ENCODE assay signal across 12 cellular contexts in the genomic region with DNA sequence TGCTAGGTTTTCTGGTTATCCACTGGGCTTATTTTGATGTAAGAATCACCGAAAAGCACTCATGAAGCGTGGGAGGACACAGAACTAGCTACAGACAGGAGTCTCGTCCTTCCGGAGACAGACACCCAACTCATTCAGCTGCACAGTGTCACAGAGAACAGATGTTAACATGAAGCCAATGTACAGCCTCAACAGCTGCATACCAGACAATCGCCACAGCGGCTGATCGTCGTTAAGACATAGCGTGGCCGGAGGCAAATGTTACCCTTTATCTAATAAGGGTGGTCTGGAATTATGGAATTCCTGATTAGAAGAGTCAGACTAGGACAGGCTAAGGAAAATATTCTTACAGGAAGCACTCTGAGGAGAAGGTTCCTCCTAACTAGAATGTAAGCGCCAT. TPM values are rescaled to one million over a fixed set of nuclear protein-coding genes. Genes with fewer than 3 reads are reported as not detected.
A peak's percentile ranks its signal among the peaks of the same experiment; 100 is the strongest.
DNase-seq lines count a peak whose midpoint lies in the region; ATAC-seq, FAIRE-seq and TF ChIP-seq lines count a peak whose summit lies in the region.
"Had no signal": no experiment of that assay in that cellular context is flagged by ENCODE, and none has a peak within 500 bp of the region (broad histone marks: within the 10 kb centered on the region; RNA-seq: fewer than 3 reads in every experiment).

No MANE protein-coding gene starts in this region.

- H3K4ac ChIP-seq in trophoblast cell (ENCODE audit: low read depth, low read length), result no peak overlapping the region

- H3K4me1 ChIP-seq in endothelial cell of umbilical vein (ENCODE audit: control insufficient read depth, extremely low read depth, insufficient read depth, low read length) (peaks cover 8% of the 10 kb centered on the region), trophoblast cell (ENCODE audit: control insufficient read depth in 1 of 2, insufficient read depth in 2 of 2, low read length in 2 of 2) (peaks cover 3 to 4% of the 10 kb centered on the region in 2 experiments)
- H3K4me1 ChIP-seq: foreskin keratinocyte had no signal

- no peak overlapping the region for H4K12ac ChIP-seq in trophoblast cell (ENCODE audit: low read depth, low read length)

- H3K27me3 ChIP-seq in CD4-positive, alpha-beta T cell (ENCODE audit: control insufficient read depth, insufficient read depth, low read length), result peaks cover 57% of the 10 kb centered on the region
- H3K27me3 ChIP-seq in endothelial cell of umbilical vein (ENCODE audit: control insufficient read depth in 2 of 2, insufficient read depth in 2 of 2, low read length in 2 of 2) (no peaks in the 10 kb centered on the region), trophoblast cell (ENCODE audit: insufficient read depth, low read length) (peaks cover 14% of the 10 kb centered on the region)
- H3K27me3 ChIP-seq: ascending aorta had no signal

- ATAC-seq in CD4-positive, alpha-beta T cell (ENCODE audit: poor library complexity), result no peak

- H2BK5ac ChIP-seq in trophoblast cell (ENCODE audit: low read depth, low read length, poor library complexity), result no peak overlapping the region

- no peak for FAIRE-seq in endothelial cell of umbilical vein (lab: Jason Lieb, UNC)
- FAIRE-seq: GM19239 had no signal

- no peak overlapping the region for H2BK120ac ChIP-seq in trophoblast cell (ENCODE audit: insufficient read depth, low read length, poor library complexity)

- H3K18ac ChIP-seq in trophoblast cell (ENCODE audit: low read length), result no peak overlapping the region

- TSS peak; percentile 75 for BruUV-seq in endothelial cell of umbilical vein (replicated peaks; lab: Mats Ljungman, UMichigan)

- intact Hi-C loops in CD4-positive, alpha-beta T cell (cut with DNase I, micrococcal nuclease), result no loop called here
- intact Hi-C loops in endothelial cell of umbilical vein (cut with micrococcal nuclease), result loop anchor here (2.0 kb wide), 1 partner anchor 62 kb away; no protein-coding TSS in a partner anchor

- no peak for TF ChIP-seq POLR2A in endothelial cell of umbilical vein (IDR thresholded peaks at IDR 0.05; ENCODE audit: low read depth, low read length)

- H3K9ac ChIP-seq in endothelial cell of umbilical vein (replicated peaks; ENCODE audit: extremely low read depth, insufficient read depth, low read length) (no peak overlapping the region), trophoblast cell (ENCODE audit: low read length) (no peak overlapping the region)

- H3K27me3 Mint-ChIP-seq in CD4-positive, alpha-beta T cell, result peaks cover 42% of the 10 kb centered on the region
- peaks cover 20% of the 10 kb centered on the region for H3K27me3 Mint-ChIP-seq in IgD-negative memory B cell

- dilution Hi-C loops in endothelial cell of umbilical vein (cut with MboI; ENCODE audit: extremely low pct_ligation_motif_present, low sequenced_read_pairs), result no loop called here

- H3K27ac Mint-ChIP-seq in CD4-positive, alpha-beta T cell, result no peak overlapping the region
- no peak overlapping the region for H3K27ac Mint-ChIP-seq in IgD-negative memory B cell

- no peak for TF ChIP-seq CTCF in CD4-positive, alpha-beta T cell (IDR thresholded peaks at IDR 0.05)
- TF ChIP-seq CTCF in endothelial cell of umbilical vein (IDR thresholded peaks at IDR 0.05; ENCODE audit: extremely low read depth in 1 of 2, insufficient read depth in 1 of 2, low read depth in 1 of 2, low read length in 2 of 2), result no peak

- no peaks in the 10 kb centered on the region for H3K9me3 Mint-ChIP-seq in CD4-positive, alpha-beta T cell
- peaks cover 3 to 4% (median 3%) of the 10 kb centered on the region in 3 donors for H3K9me3 Mint-ChIP-seq in IgD-negative memory B cell

- H3K23ac ChIP-seq in trophoblast cell (ENCODE audit: low read length), result no peak overlapping the region

- H3K4me1 Mint-ChIP-seq in CD4-positive, alpha-beta T cell (ENCODE audit: low read depth), result no peaks in the 10 kb centered on the region
- H3K4me1 Mint-ChIP-seq in IgD-negative memory B cell, result peaks cover 0 to 1% (median 0%) of the 10 kb centered on the region in 3 donors

- DNase-seq in CD4-positive, alpha-beta T cell, result no peak
- DNase-seq in endothelial cell of umbilical vein (ENCODE audit: low read depth, low spot score) (no peak), trophoblast cell (peak; percentile 71 to 87), NCI-H526 treated with DMSO at 0.1 percent for 48 hours (lab: John Stamatoyannopoulos, UW) (no peak), COR-L47 (lab: John Stamatoyannopoulos, UW) (no peak), UCSD-AML1 (lab: John Stamatoyannopoulos, UW; ENCODE audit: unreplicated experiment) (no peak), HK-2 (ENCODE audit: unreplicated experiment) (no peak)
- DNase-seq: T-helper 9 cell had no signal

- no peaks in the 10 kb centered on the region for H3K79me2 ChIP-seq in endothelial cell of umbilical vein (ENCODE audit: control insufficient read depth, insufficient read depth, low read length)
- H3K79me2 ChIP-seq in trophoblast cell (ENCODE audit: control insufficient read depth, insufficient read depth, low read length, poor library complexity), result peaks cover 4% of the 10 kb centered on the region

- no peak overlapping the region for H4K8ac ChIP-seq in trophoblast cell (ENCODE audit: low read depth, low read length)

- no peak overlapping the region for H3K14ac ChIP-seq in trophoblast cell (ENCODE audit: low read length)

- no peak overlapping the region for H2AK5ac ChIP-seq in trophoblast cell (ENCODE audit: low read length)

- CTCF ChIA-PET in CD4-positive, alpha-beta T cell (lab: Charles Lee), result no interaction called here
- CTCF ChIA-PET in endothelial cell of umbilical vein (lab: Charles Lee), result interaction anchor here (1.9 to 2.0 kb wide), 2 partner anchors 63 to 257 kb away, joined by 5 to 7 read pairs; no protein-coding TSS in a partner anchor

- H2AFZ ChIP-seq in endothelial cell of umbilical vein (ENCODE audit: low read depth, low read length) (no peak overlapping the region), trophoblast cell (ENCODE audit: insufficient read depth, low read length, poor library complexity) (no peak overlapping the region)

- H3K4me3 ChIP-seq in endothelial cell of umbilical vein (replicated peaks in 1 of 3; ENCODE audit: insufficient read depth in 1 of 3, low read depth in 1 of 3, low read length in 3 of 3) (no peak overlapping the region), trophoblast cell (ENCODE audit: low read depth, low read length) (no peak overlapping the region)

- H3K79me1 ChIP-seq in trophoblast cell (ENCODE audit: low read length), result peaks cover 8% of the 10 kb centered on the region

- H3K36me3 ChIP-seq in endothelial cell of umbilical vein (ENCODE audit: control insufficient read depth in 2 of 2, extremely low read depth in 1 of 2, insufficient read depth in 2 of 2, low read length in 2 of 2) (no peaks in the 10 kb centered on the region), trophoblast cell (ENCODE audit: control insufficient read depth in 1 of 2, insufficient read depth in 2 of 2, low read length in 2 of 2) (no peaks in the 10 kb centered on the region)
- H3K36me3 ChIP-seq: ascending aorta had no signal

- H4K91ac ChIP-seq in trophoblast cell (ENCODE audit: low read depth, low read length), result no peak overlapping the region

- H3K36me3 Mint-ChIP-seq in CD4-positive, alpha-beta T cell (ENCODE audit: low read depth), result no peaks in the 10 kb centered on the region
- H3K36me3 Mint-ChIP-seq in IgD-negative memory B cell, result peaks cover 3% of the 10 kb centered on the region

- H3K9me1 ChIP-seq in endothelial cell of umbilical vein (replicated peaks; ENCODE audit: control insufficient read depth, extremely low read depth, insufficient read depth, low read length), result no peaks in the 10 kb centered on the region

- no CpG with 5 or more reads among the region's 11 CpGs for WGBS in trophoblast cell (ENCODE audit: extremely low coverage, insufficient coverage, insufficient read length)

- H2BK12ac ChIP-seq in trophoblast cell (ENCODE audit: low read length), result no peak overlapping the region

- H3K4me3 Mint-ChIP-seq in CD4-positive, alpha-beta T cell, result peak overlapping the region; percentile 81
- H3K4me3 Mint-ChIP-seq in IgD-negative memory B cell, result peak overlapping the region in 3 of 4 donors; percentile 46 to 75 (median 75)

- no peaks in the 10 kb centered on the region for H3K9me3 ChIP-seq in CD4-positive, alpha-beta T cell (ENCODE audit: control insufficient read depth, low read length)
- H3K9me3 ChIP-seq in endothelial cell of umbilical vein (replicated peaks; ENCODE audit: control insufficient read depth, insufficient read depth, low read length) (no peaks in the 10 kb centered on the region), trophoblast cell (ENCODE audit: insufficient read depth, low read depth, low read length) (no peaks in the 10 kb centered on the region)
- H3K9me3 ChIP-seq: ascending aorta had no signal

- POLR2A ChIA-PET in CD4-positive, alpha-beta T cell (lab: Charles Lee), result no interaction called here
- POLR2A ChIA-PET in endothelial cell of umbilical vein (lab: Charles Lee), result no interaction called here

- H4K20me1 ChIP-seq in endothelial cell of umbilical vein (replicated peaks; ENCODE audit: control insufficient read depth, extremely low read depth, insufficient read depth, low read length), result no peaks in the 10 kb centered on the region

- H3K4me2 ChIP-seq in endothelial cell of umbilical vein (ENCODE audit: insufficient read depth, low read length), result peak overlapping the region; percentile 80
- H3K4me2 ChIP-seq in trophoblast cell (ENCODE audit: low read length), result no peak overlapping the region

- H3K27ac ChIP-seq in CD4-positive, alpha-beta T cell (ENCODE audit: low read depth, low read length), result no peak overlapping the region
- no peak overlapping the region for H3K27ac ChIP-seq in endothelial cell of umbilical vein (ENCODE audit: insufficient read depth, low read depth, low read length)
- no peak overlapping the region for H3K27ac ChIP-seq in trophoblast cell (ENCODE audit: low read depth, low read length)
- H3K27ac ChIP-seq: foreskin keratinocyte had no signal

TF ChIP-seq in endothelial cell of umbilical vein, 7 proteins besides CTCF, POLR2A, EP300 and RAD21 (continues in another document):
- no peak for TF ChIP-seq MYC (IDR thresholded peaks at IDR 0.05; ENCODE audit: low read depth, low read length)
- TF ChIP-seq, protein P1, sequence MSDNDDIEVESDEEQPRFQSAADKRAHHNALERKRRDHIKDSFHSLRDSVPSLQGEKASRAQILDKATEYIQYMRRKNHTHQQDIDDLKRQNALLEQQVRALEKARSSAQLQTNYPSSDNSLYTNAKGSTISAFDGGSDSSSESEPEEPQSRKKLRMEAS (IDR thresholded peaks at IDR 0.05; ENCODE audit: insufficient read depth, insufficient read length), result no peak

RNA-seq across cellular contexts. Expression of a gene that starts 1.2 kb away (rescaled TPM):
- total RNA-seq in CD4-positive, alpha-beta T cell, result not detected
- polyA plus RNA-seq in IgD-negative memory B cell (not detected), endothelial cell of umbilical vein (1.4 and 1.9 TPM in 2 replicates)
- 5.7 and 7.6 TPM in 2 replicates for total RNA-seq in endothelial cell of umbilical vein
- 1.7 and 2.0 TPM in 2 replicates for polyA plus RNA-seq in endothelial cell of umbilical vein (2011; cell fraction: cytosol; rRNA removed)
- 3.8 and 4.0 TPM in 2 replicates for polyA plus RNA-seq in endothelial cell of umbilical vein (2011; cell fraction: nucleus; rRNA removed)
- polyA plus RNA-seq in endothelial cell of umbilical vein (2012), result 2.9 and 4.2 TPM in 2 replicates
- polyA minus RNA-seq in endothelial cell of umbilical vein, result 6.6 and 7.3 TPM in 2 replicates
- polyA minus RNA-seq in endothelial cell of umbilical vein (2011; cell fraction: cytosol; rRNA and poly(A)+ RNA removed), result not detected
- 3.7 and 5.5 TPM in 2 replicates for polyA minus RNA-seq in endothelial cell of umbilical vein (2011; cell fraction: nucleus; rRNA and poly(A)+ RNA removed)
- polyA plus RNA-seq in trophoblast cell (2013), result 2.7 and 2.8 TPM in 2 replicates

Comparison
In these comparisons a context has a peak if more than half of its experiments do, and no peak if none do; other contexts are left out.
1. DNase-seq: peak in trophoblast cell (2 of 2); none in CD4-positive, alpha-beta T cell (0 of 10), endothelial cell of umbilical vein (single experiment), NCI-H526 treated with DMSO at 0.1 percent for 48 hours (single experiment), COR-L47 (single experiment), UCSD-AML1 (single experiment) and HK-2 (single experiment).